ENCODE assay signal across 8 cellular contexts in the genomic region with DNA sequence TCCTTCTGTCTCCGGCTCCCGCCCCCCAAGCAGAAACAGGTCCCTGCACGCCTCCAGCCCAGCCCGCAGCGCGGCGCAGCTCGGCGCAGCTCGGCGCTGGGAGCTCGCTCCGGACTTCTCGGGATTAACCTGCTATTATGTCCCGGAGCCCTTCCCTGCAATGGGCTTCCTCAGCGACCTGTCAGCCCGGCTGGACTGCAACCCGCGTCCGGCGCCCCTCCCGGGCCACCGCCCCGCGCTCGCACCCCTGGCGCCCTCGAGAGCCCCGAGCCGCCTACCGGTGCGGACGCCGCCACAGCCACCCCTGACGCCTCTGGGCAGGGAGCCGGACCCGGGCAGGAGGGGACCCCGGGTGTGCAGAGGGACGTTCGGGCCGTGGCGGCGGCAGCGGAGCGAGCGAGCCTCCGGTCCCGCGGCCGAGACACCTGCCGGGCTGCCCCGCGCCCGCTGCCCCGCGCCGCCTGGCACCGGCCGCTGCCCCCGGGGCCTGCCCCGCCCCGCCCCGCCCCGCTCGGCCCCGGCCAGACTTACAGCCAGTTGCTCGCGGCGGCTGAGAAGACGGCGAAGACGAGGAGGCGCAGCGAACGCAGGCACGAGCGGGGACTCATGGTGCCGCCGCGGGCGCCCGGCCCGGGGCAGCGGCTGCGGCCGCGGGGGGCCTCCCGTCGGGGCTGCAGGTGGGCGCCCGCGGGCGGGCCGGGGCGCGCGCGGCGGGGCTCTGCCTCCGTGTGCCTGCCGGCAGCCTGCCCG. TPM values are rescaled to one million over a fixed set of nuclear protein-coding genes. Genes with fewer than 3 reads are reported as not detected.
DNase-seq lines count a peak whose midpoint lies in the region; ATAC-seq and TF ChIP-seq lines count a peak whose summit lies in the region.

No MANE protein-coding gene starts in this region.

- peak overlapping the region; percentile 15 for H3K4me2 ChIP-seq in SU-DHL-6 (ENCODE audit: low read depth, low read length, poor library complexity, severe bottlenecking)
- H3K4me2 ChIP-seq in neuronal stem cell (ENCODE audit: insufficient read depth, low read length, poor library complexity, severe bottlenecking): peak overlapping the region; percentile 85

- H3F3A ChIP-seq in SU-DHL-6 (ENCODE audit: insufficient read depth): no peaks in the 10 kb centered on the region

- H2BK15ac ChIP-seq in neuronal stem cell (ENCODE audit: low read length): no peak overlapping the region

- H2AK5ac ChIP-seq in neuronal stem cell (ENCODE audit: low read depth, low read length): no peak overlapping the region

- peaks cover 9 to 14% of the 10 kb centered on the region in 2 donors for H3K4me1 ChIP-seq in neuronal stem cell (ENCODE audit: control insufficient read depth in 2 of 2, insufficient read depth in 1 of 2, low read depth in 1 of 2, low read length in 2 of 2)

- no peaks in the 10 kb centered on the region for H3K79me2 ChIP-seq in SU-DHL-6 (ENCODE audit: insufficient read depth, low read length)

- TF ChIP-seq CTCF in SU-DHL-6 (IDR thresholded peaks at IDR 0.05; ENCODE audit: insufficient read depth, low read length, poor library complexity, severe bottlenecking) (no peak), fibroblast of villous mesenchyme (IDR thresholded peaks at IDR 0.05; ENCODE audit: insufficient read depth, low read depth, low read length) (no peak)

- H3K79me1 ChIP-seq in neuronal stem cell (ENCODE audit: low read depth, low read length): no peaks in the 10 kb centered on the region

- H2AFZ ChIP-seq in SU-DHL-6 (ENCODE audit: low read depth, low read length, severe bottlenecking) (no peak overlapping the region), neuronal stem cell (ENCODE audit: low read length) (peak overlapping the region; percentile 82)

- no peak overlapping the region for H4K91ac ChIP-seq in neuronal stem cell (ENCODE audit: low read depth, low read length, poor library complexity)

- no peak overlapping the region for H2BK5ac ChIP-seq in neuronal stem cell (ENCODE audit: low read length)

- no peak for ATAC-seq in HG02840 (IDR thresholded peaks at IDR 0.05; ENCODE audit: low FRiP score, unreplicated experiment)
- no peak for ATAC-seq in HG03457 (IDR thresholded peaks at IDR 0.05; ENCODE audit: unreplicated experiment)
- no peak for ATAC-seq in HG03571 (IDR thresholded peaks at IDR 0.05; ENCODE audit: unreplicated experiment)

- H3K36me3 ChIP-seq in SU-DHL-6 (ENCODE audit: low read length) (no peaks in the 10 kb centered on the region), neuronal stem cell (replicated peaks in 1 of 2; ENCODE audit: control insufficient read depth in 2 of 2, insufficient read depth in 2 of 2, low read length in 2 of 2) (no peaks in the 10 kb centered on the region)

- H3K9me3 ChIP-seq in SU-DHL-6 (ENCODE audit: insufficient read depth, low read length): no peaks in the 10 kb centered on the region
- no peaks in the 10 kb centered on the region for H3K9me3 ChIP-seq in neuronal stem cell (replicated peaks in 1 of 2; ENCODE audit: control insufficient read depth in 2 of 2, insufficient read depth in 1 of 2, low read depth in 1 of 2, low read length in 2 of 2)

- WGBS in neuronal stem cell (ENCODE audit: extremely low coverage in 2 of 2, insufficient read length in 2 of 2, insufficient replicate concordance in 1 of 2), 2 donors: no CpG with 5 or more reads among the region's 102 CpGs

- no peaks in the 10 kb centered on the region for H3K27me3 ChIP-seq in SU-DHL-6 (ENCODE audit: low read length)
- peaks cover 11 to 85% (median 74%) of the 10 kb centered on the region in 3 experiments for H3K27me3 ChIP-seq in neuronal stem cell (ENCODE audit: control insufficient read depth in 3 of 3, insufficient read depth in 3 of 3, low read depth in 1 of 3, low read length in 3 of 3)

- H3K4ac ChIP-seq in neuronal stem cell (ENCODE audit: low read length): no peak overlapping the region

- DNase-seq in activated T-cell treated with anti-CD3 and anti-CD28 coated beads, Interleukin-2, amount 50 U/mL, for 1 hour: peak; percentile 24
- DNase-seq in activated T-cell treated with anti-CD3 and anti-CD28 coated beads for 4 hours: no peak
- peak; percentile 37 for DNase-seq in fibroblast of villous mesenchyme (ENCODE audit: low read depth)
- no peak for DNase-seq in neuronal stem cell (ENCODE audit: low spot score)

- H3K23ac ChIP-seq in neuronal stem cell (ENCODE audit: low read depth, low read length, poor library complexity): no peak overlapping the region

- H2BK120ac ChIP-seq in neuronal stem cell (ENCODE audit: low read depth, low read length): no peak overlapping the region

- H3K14ac ChIP-seq in neuronal stem cell (ENCODE audit: low read length): no peak overlapping the region

- peak overlapping the region; percentile 35 for H3K18ac ChIP-seq in neuronal stem cell (ENCODE audit: low read length)

- no peaks in the 10 kb centered on the region for H3K9me2 ChIP-seq in SU-DHL-6 (replicated peaks; ENCODE audit: insufficient read depth, low read length)

- H3K27ac ChIP-seq in SU-DHL-6 (ENCODE audit: low read depth, low read length) (no peak overlapping the region), neuronal stem cell (replicated peaks; ENCODE audit: low read length) (no peak overlapping the region)

- no peak overlapping the region for H2BK12ac ChIP-seq in neuronal stem cell (ENCODE audit: low read length)

- H3K4me3 ChIP-seq in SU-DHL-6 (ENCODE audit: insufficient read depth, low read length, poor library complexity, severe bottlenecking) (no peak overlapping the region), fibroblast of villous mesenchyme (ENCODE audit: low read depth, low read length) (peak overlapping the region; percentile 39), neuronal stem cell (ENCODE audit: low read length in 2 of 2) (peak overlapping the region; percentile 20 to 73)

- H4K20me1 ChIP-seq in SU-DHL-6 (ENCODE audit: low read depth, low read length): no peaks in the 10 kb centered on the region

- no peak overlapping the region for H4K8ac ChIP-seq in neuronal stem cell (ENCODE audit: low read depth, low read length)

- H3K9ac ChIP-seq in SU-DHL-6 (ENCODE audit: low read length) (no peak overlapping the region), neuronal stem cell (ENCODE audit: low read depth, low read length, poor library complexity) (peak overlapping the region; percentile 30)

RNA-seq across cellular contexts. Expression of gene WNT4, which starts 0.4 kb away (rescaled TPM):
- 0.43 and 0.64 TPM in 2 replicates for total RNA-seq in fibroblast of villous mesenchyme
- polyA plus RNA-seq in neuronal stem cell (2013, experiment 1 of 2): not detected
- polyA plus RNA-seq in neuronal stem cell (2013, experiment 2 of 2): not detected

Comparison
In these comparisons a context has a peak if more than half of its experiments do, and no peak if none do; other contexts are left out.
1. DNase-seq: peak in activated T-cell treated with anti-CD3 and anti-CD28 coated beads, Interleukin-2, amount 50 U/mL, for 1 hour (single experiment) and fibroblast of villous mesenchyme (single experiment); none in activated T-cell treated with anti-CD3 and anti-CD28 coated beads for 4 hours (single experiment) and neuronal stem cell (single experiment).